18 cellular contexts compared by ENCODE assay signal in genomic region chr4:84237008-84237407, GRCh38.
"Had no signal": no experiment of that assay in that cellular context is flagged by ENCODE, and none has a peak within 500 bp of the region (broad histone marks: within the 10 kb centered on the region; RNA-seq: fewer than 3 reads in every experiment).

No MANE protein-coding gene starts in this region.

- H3K9me3 ChIP-seq: gastroesophageal sphincter, left lung, psoas muscle, sigmoid colon had no signal

- DNase-seq: activated CD4-positive, alpha-beta memory T cell treated with anti-CD3 and anti-CD28 coated beads for 36 hours; activated gamma-delta T cell; activated T-cell treated with anti-CD3 and anti-CD28 coated beads, Interleukin-2, amount 50 U/mL, for 48 hours; amygdala; brain microvascular endothelial cell; dorsolateral prefrontal cortex; left lung; occipital lobe; psoas muscle; sigmoid colon; stimulated activated CD4-positive, alpha-beta T cell treated with anti-CD3 and anti-CD28 coated beads, Interleukin-12 subunit alpha, Interleukin-12 subunit beta, amount 100 ng/mL, for 4 hours; stimulated activated naive CD4-positive, alpha-beta T cell; substantia nigra; trophoblast cell had no signal

- H3K4me1 ChIP-seq: left lung, psoas muscle, sigmoid colon had no signal

- H3K36me3 ChIP-seq: brain microvascular endothelial cell, gastroesophageal sphincter, left lung, sigmoid colon had no signal

- H3K27me3 Mint-ChIP-seq: activated CD4-positive, alpha-beta memory T cell treated with anti-CD3 and anti-CD28 coated beads for 36 hours; activated naive CD8-positive, alpha-beta T cell; memory B cell had no signal

- H3K4me3 ChIP-seq: dorsolateral prefrontal cortex, gastroesophageal sphincter, left lung, psoas muscle, sigmoid colon had no signal

- H3K27me3 ChIP-seq: brain microvascular endothelial cell, dorsolateral prefrontal cortex, gastroesophageal sphincter, left lung, sigmoid colon had no signal

- H3K27ac Mint-ChIP-seq: activated CD4-positive, alpha-beta memory T cell treated with anti-CD3 and anti-CD28 coated beads for 36 hours; activated naive CD8-positive, alpha-beta T cell; memory B cell; nephron had no signal

- H3K27ac ChIP-seq: brain microvascular endothelial cell, dorsolateral prefrontal cortex, left lung, psoas muscle, sigmoid colon had no signal

- H3K9me3 Mint-ChIP-seq: nephron had no signal

- H3K36me3 Mint-ChIP-seq: activated CD4-positive, alpha-beta memory T cell treated with anti-CD3 and anti-CD28 coated beads for 36 hours; activated naive CD8-positive, alpha-beta T cell; memory B cell had no signal

- H3K4me3 Mint-ChIP-seq: activated CD4-positive, alpha-beta memory T cell treated with anti-CD3 and anti-CD28 coated beads for 36 hours; activated naive CD8-positive, alpha-beta T cell; memory B cell; nephron had no signal

- H3K4me1 Mint-ChIP-seq: memory B cell, nephron had no signal
